Comparison of ENCODE assay signal across 13 cellular contexts in genomic region chr6:135540207-135540877, GRCh38. TPM values are rescaled to one million over a fixed set of nuclear protein-coding genes. Genes with fewer than 3 reads are reported as not detected.
DNase-seq lines count a peak whose midpoint lies in the region; ATAC-seq and TF ChIP-seq lines count a peak whose summit lies in the region.
"Had no signal": no experiment of that assay in that cellular context is flagged by ENCODE, and none has a peak within 500 bp of the region (broad histone marks: within the 10 kb centered on the region; RNA-seq: fewer than 3 reads in every experiment).

No MANE protein-coding gene starts in this region.

- no peaks in the 10 kb centered on the region for H3K4me1 ChIP-seq in CD8-positive, alpha-beta T cell (ENCODE audit: insufficient read depth, low read length)

- H3K36me3 ChIP-seq in CD8-positive, alpha-beta T cell (ENCODE audit: insufficient read depth, low read length) = no peaks in the 10 kb centered on the region

- POLR2A ChIA-PET in CD8-positive, alpha-beta T cell (lab: Charles Lee) = no interaction called here

- peaks cover 29% of the 10 kb centered on the region for H3K9me3 Mint-ChIP-seq in T-helper 2 cell treated with Interferon-gamma antibody and Interleukin-4, amounts not matched to agents 5 μg/mL and 100 μg/mL, for 36 hours
- no peaks in the 10 kb centered on the region for H3K9me3 Mint-ChIP-seq in CD8-positive, alpha-beta T cell

- ATAC-seq in CD8-positive, alpha-beta T cell = no peak
- ATAC-seq: stimulated activated naive CD8-positive, alpha-beta T cell treated with anti-CD3 and anti-CD28 coated beads, Interleukin-15, amount 100 ng/mL, for 72 hours had no signal

- peak; percentile 7 for DNase-seq in AG08395 (ENCODE audit: low spot score)
- peak; percentile 15 for DNase-seq in GM12865 (ENCODE audit: low read depth)
- DNase-seq in T-helper 2 cell treated with Interferon-gamma antibody and Interleukin-4, amounts not matched to agents 5 μg/mL and 100 μg/mL, for 36 hours (ENCODE audit: low spot score) = no peak
- peak; percentile 21 for DNase-seq in fibroblast of the conjunctiva (ENCODE audit: low read depth)
- DNase-seq in NCI-H345 (lab: John Stamatoyannopoulos, UW) = no peak
- no peak for DNase-seq in CD8-positive, alpha-beta T cell
- DNase-seq in hippocampal formation (lab: John Stamatoyannopoulos, UW) = no peak
- DNase-seq in stimulated activated naive CD4-positive, alpha-beta T cell treated with Interleukin-2 at 50 U/mL for 16 hours (lab: John Stamatoyannopoulos, UW) = no peak
- DNase-seq: activated CD8-positive, alpha-beta memory T cell treated with anti-CD3 and anti-CD28 coated beads, Interleukin-2, amount 50 U/mL, for 48 hours; central memory CD4-positive, alpha-beta T cell; DND-41; NCI-H524 treated with DMSO at 0.1 percent for 48 hours; stimulated activated naive CD8-positive, alpha-beta T cell treated with anti-CD3 and anti-CD28 coated beads, Interleukin-15, amount 100 ng/mL, for 72 hours had no signal

- no peaks in the 10 kb centered on the region for H3K27me3 Mint-ChIP-seq in T-helper 2 cell treated with Interferon-gamma antibody and Interleukin-4, amounts not matched to agents 5 μg/mL and 100 μg/mL, for 36 hours (ENCODE audit: low read depth)
- peaks cover 2% of the 10 kb centered on the region for H3K27me3 Mint-ChIP-seq in CD8-positive, alpha-beta T cell (ENCODE audit: low read depth)

- intact Hi-C loops in CD8-positive, alpha-beta T cell (cut with DNase I, micrococcal nuclease) = no loop called here

- peak overlapping the region; percentile 4 for H3K4me3 Mint-ChIP-seq in T-helper 2 cell treated with Interferon-gamma antibody and Interleukin-4, amounts not matched to agents 5 μg/mL and 100 μg/mL, for 36 hours
- H3K4me3 Mint-ChIP-seq in CD8-positive, alpha-beta T cell = no peak overlapping the region
- H3K4me3 Mint-ChIP-seq: stimulated activated naive CD8-positive, alpha-beta T cell treated with anti-CD3 and anti-CD28 coated beads, Interleukin-15, amount 100 ng/mL, for 72 hours had no signal

- H3K36me3 Mint-ChIP-seq in T-helper 2 cell treated with Interferon-gamma antibody and Interleukin-4, amounts not matched to agents 5 μg/mL and 100 μg/mL, for 36 hours (ENCODE audit: low read depth) = peaks cover 44% of the 10 kb centered on the region
- no peaks in the 10 kb centered on the region for H3K36me3 Mint-ChIP-seq in CD8-positive, alpha-beta T cell

- no peak overlapping the region for H3K27ac ChIP-seq in CD8-positive, alpha-beta T cell (ENCODE audit: low read depth, low read length)

- peaks cover 60% of the 10 kb centered on the region for H3K4me1 Mint-ChIP-seq in T-helper 2 cell treated with Interferon-gamma antibody and Interleukin-4, amounts not matched to agents 5 μg/mL and 100 μg/mL, for 36 hours (ENCODE audit: low read depth)
- H3K4me1 Mint-ChIP-seq in CD8-positive, alpha-beta T cell (ENCODE audit: low read depth) = peaks cover 10% of the 10 kb centered on the region

- H3K27me3 ChIP-seq in CD8-positive, alpha-beta T cell (ENCODE audit: insufficient read depth, low read length) = no peaks in the 10 kb centered on the region

- H3K9me3 ChIP-seq in CD8-positive, alpha-beta T cell (ENCODE audit: low read length) = no peaks in the 10 kb centered on the region

- H3K27ac Mint-ChIP-seq in T-helper 2 cell treated with Interferon-gamma antibody and Interleukin-4, amounts not matched to agents 5 μg/mL and 100 μg/mL, for 36 hours = peak overlapping the region; percentile 48
- no peak overlapping the region for H3K27ac Mint-ChIP-seq in CD8-positive, alpha-beta T cell
- H3K27ac Mint-ChIP-seq: stimulated activated naive CD8-positive, alpha-beta T cell treated with anti-CD3 and anti-CD28 coated beads, Interleukin-15, amount 100 ng/mL, for 72 hours had no signal

- no peak overlapping the region for H3K4me3 ChIP-seq in GM12865 (ENCODE audit: low read depth, low read length)
- H3K4me3 ChIP-seq in CD8-positive, alpha-beta T cell (ENCODE audit: low read depth, low read length) = no peak overlapping the region

- peak; percentile 9 for TF ChIP-seq CTCF in GM12865 (IDR thresholded peaks at IDR 0.05; ENCODE audit: insufficient read depth, low read depth, low read length, missing control alignments)
- TF ChIP-seq CTCF in CD8-positive, alpha-beta T cell (IDR thresholded peaks at IDR 0.05) = no peak

- CTCF ChIA-PET in CD8-positive, alpha-beta T cell (lab: Charles Lee) = interaction anchor here (0.7 to 1.7 kb wide), 3 partner anchors 8 to 686 kb away, joined by 3 to 7 read pairs (median 3); no protein-coding TSS in a partner anchor

RNA-seq across cellular contexts. Expression of gene AHI1, which starts 42.8 kb away (rescaled TPM):
- total RNA-seq in CD8-positive, alpha-beta T cell = 10 to 100 TPM; 16.0 to 17.9 TPM

Comparison
In these comparisons a context has a peak if more than half of its experiments do, and no peak if none do; other contexts are left out.
1. DNase-seq: peak in AG08395 (single experiment), GM12865 (single experiment) and fibroblast of the conjunctiva (single experiment); none in T-helper 2 cell treated with Interferon-gamma antibody and Interleukin-4, amounts not matched to agents 5 μg/mL and 100 μg/mL, for 36 hours (single experiment), NCI-H345 (single experiment), CD8-positive, alpha-beta T cell (0 of 7), hippocampal formation (0 of 2) and stimulated activated naive CD4-positive, alpha-beta T cell treated with Interleukin-2 at 50 U/mL for 16 hours (single experiment).